In the genomic region with DNA sequence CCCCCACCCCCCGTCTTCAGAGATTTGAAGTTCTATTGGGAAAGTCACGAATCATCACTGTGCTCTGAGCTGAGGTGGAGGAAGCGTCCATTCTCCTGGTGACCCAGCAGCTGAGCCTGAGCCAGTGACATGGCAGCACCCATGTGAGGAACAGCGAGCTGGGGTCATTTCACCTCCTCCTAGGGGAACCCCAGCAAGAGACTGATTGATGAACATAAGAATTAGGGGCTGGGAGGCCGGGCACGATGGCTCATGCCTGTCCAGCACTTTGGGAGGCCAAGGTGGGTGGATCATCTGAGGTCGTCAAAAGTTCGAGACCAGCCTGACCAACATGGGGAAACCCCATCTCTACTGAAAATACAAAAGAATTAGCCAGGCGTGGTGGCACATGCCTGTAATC, we compare ENCODE assay signal across 11 cellular contexts. TPM values are rescaled to one million over a fixed set of nuclear protein-coding genes. Genes with fewer than 3 reads are reported as not detected.
"Had no signal": no experiment of that assay in that cellular context is flagged by ENCODE, and none has a peak within 500 bp of the region (broad histone marks: within the 10 kb centered on the region; RNA-seq: fewer than 3 reads in every experiment).

No MANE protein-coding gene starts in this region.

RNA-seq across cellular contexts. Expression of a gene that starts 11.5 kb away (rescaled TPM):
- total RNA-seq: activated CD4-positive, alpha-beta T cell treated with anti-CD3 and anti-CD28 coated beads for 36 hours; activated naive CD8-positive, alpha-beta T cell treated with anti-CD3 and anti-CD28 coated beads, Interleukin-2, amount 10 ng/mL, durations not matched to agents 7 days and 5 days; ascending aorta; bronchial epithelial cell had no signal
- polyA plus RNA-seq: adipose tissue had no signal

RNA-seq across cellular contexts. Expression of a gene that starts 34.2 kb away (rescaled TPM):
- total RNA-seq: activated CD4-positive, alpha-beta memory T cell treated with anti-CD3 and anti-CD28 coated beads, Interleukin-2, amount 10 ng/mL, durations not matched to agents 7 days and 5 days; activated CD4-positive, alpha-beta T cell treated with anti-CD3 and anti-CD28 coated beads for 36 hours; activated CD4-positive, alpha-beta T cell treated with anti-CD3 and anti-CD28 coated beads, Interleukin-2, amount 10 ng/mL, durations not matched to agents 7 days and 5 days; activated CD8-positive, alpha-beta memory T cell treated with anti-CD3 and anti-CD28 coated beads for 36 hours; activated naive CD8-positive, alpha-beta T cell treated with anti-CD3 and anti-CD28 coated beads, Interleukin-2, amount 10 ng/mL, durations not matched to agents 7 days and 5 days; activated T-helper 2 cell treated with anti-CD3 and anti-CD28 coated beads, Interferon-gamma antibody, Interleukin-2, Interleukin-4, amounts not matched to agents 10 μg/mL and 5 μg/mL and 100 μg/mL, durations not matched to agents 14 hours and 24 hours and 36 hours; ascending aorta; bronchial epithelial cell; cardiac muscle cell; T-helper 2 cell treated with Interferon-gamma antibody and Interleukin-4, amounts not matched to agents 100 ng/mL and 5 ng/mL, for 36 hours had no signal
- polyA plus RNA-seq: cardiac muscle cell had no signal
